14 cellular contexts compared by ENCODE assay signal in genomic region chr6:138571174-138571573, GRCh38.
DNase-seq lines count a peak whose midpoint lies in the region; ATAC-seq and TF ChIP-seq lines count a peak whose summit lies in the region.
"Had no signal": no experiment of that assay in that cellular context is flagged by ENCODE, and none has a peak within 500 bp of the region (broad histone marks: within the 10 kb centered on the region; RNA-seq: fewer than 3 reads in every experiment).

No MANE protein-coding gene starts in this region.

- H3K27ac ChIP-seq in cardiac muscle cell (no peak overlapping the region), lung (ENCODE audit: low read depth in 1 of 2, low read length in 1 of 2) (peak overlapping the region; percentile 41 to 51), tibial nerve (peak overlapping the region in 1 of 4 donors; percentile 64)

- DNase-seq in cardiac muscle cell (ENCODE audit: low read depth in 1 of 2, low spot score in 1 of 2): peak in 1 of 2 donors; percentile 18
- DNase-seq in cardiac septum (ENCODE audit: low spot score): no peak
- DNase-seq in cerebellar cortex (ENCODE audit: low spot score): peak; percentile 46
- no peak for DNase-seq in lung (ENCODE audit: low spot score)
- no peak for DNase-seq in tibial nerve (ENCODE audit: low spot score in 2 of 2)
- DNase-seq in NCI-H2171 treated with DMSO at 0.1 percent for 48 hours (lab: John Stamatoyannopoulos, UW): no peak
- no peak for DNase-seq in mucosa of descending colon
- DNase-seq: activated CD4-positive, alpha-beta T cell treated with anti-CD3 and anti-CD28 coated beads, Interleukin-2, amount 50 U/mL, for 4 hours; activated gamma-delta T cell; HFFc6; Peyer's patch; stimulated activated CD4-positive, alpha-beta T cell treated with anti-CD3 and anti-CD28 coated beads, Interleukin-15, amount 100 ng/mL, for 24 hours; stimulated activated CD8-positive, alpha-beta memory T cell treated with anti-CD3 and anti-CD28 coated beads, Interleukin-4, amount 100 ng/mL, for 48 hours had no signal

- H3K36me3 ChIP-seq in cardiac muscle cell: no peaks in the 10 kb centered on the region
- H3K36me3 ChIP-seq in lung (ENCODE audit: control insufficient read depth in 2 of 2, insufficient read depth in 2 of 2, low read length in 2 of 2): no peaks in the 10 kb centered on the region
- H3K36me3 ChIP-seq in tibial nerve: no peaks in the 10 kb centered on the region
- H3K36me3 ChIP-seq in mucosa of descending colon (ENCODE audit: low read depth): no peaks in the 10 kb centered on the region
- H3K36me3 ChIP-seq: Peyer's patch had no signal

- H3K27me3 ChIP-seq in cardiac muscle cell (no peaks in the 10 kb centered on the region), lung (ENCODE audit: control insufficient read depth, insufficient read depth) (no peaks in the 10 kb centered on the region), tibial nerve (no peaks in the 10 kb centered on the region)
- H3K27me3 ChIP-seq: Peyer's patch had no signal

- TF ChIP-seq POLR2A in tibial nerve (IDR thresholded peaks at IDR 0.05): no peak

- no peak for TF ChIP-seq CTCF in cardiac muscle cell (IDR thresholded peaks at IDR 0.05; ENCODE audit: low read depth, low read length)
- TF ChIP-seq CTCF in lung (IDR thresholded peaks at IDR 0.05; ENCODE audit: control extremely low read depth, extremely low read depth): no peak
- TF ChIP-seq CTCF in tibial nerve (IDR thresholded peaks at IDR 0.05): no peak
- TF ChIP-seq CTCF in mucosa of descending colon (IDR thresholded peaks at IDR 0.05): no peak

- peak overlapping the region; percentile 27 for H3K4me3 ChIP-seq in cardiac muscle cell
- no peak overlapping the region for H3K4me3 ChIP-seq in lung
- peak overlapping the region in 3 of 4 donors; percentile 18 to 45 (median 21) for H3K4me3 ChIP-seq in tibial nerve
- no peak overlapping the region for H3K4me3 ChIP-seq in mucosa of descending colon

- no peak for ATAC-seq in lung (ENCODE audit: insufficient read depth, low FRiP score)
- no peak for ATAC-seq in mucosa of descending colon
- no peak for ATAC-seq in GM21447 (IDR thresholded peaks at IDR 0.05; ENCODE audit: unreplicated experiment)

- H3K9me3 ChIP-seq in cardiac muscle cell (ENCODE audit: low read depth): no peaks in the 10 kb centered on the region
- no peaks in the 10 kb centered on the region for H3K9me3 ChIP-seq in lung (ENCODE audit: control insufficient read depth in 2 of 2, insufficient read depth in 1 of 2, low read length in 1 of 2)
- H3K9me3 ChIP-seq in tibial nerve: no peaks in the 10 kb centered on the region
- H3K9me3 ChIP-seq in mucosa of descending colon: no peaks in the 10 kb centered on the region
- H3K9me3 ChIP-seq: Peyer's patch had no signal

- peaks cover 20% of the 10 kb centered on the region for H3K4me1 ChIP-seq in cardiac muscle cell (ENCODE audit: low read depth)
- H3K4me1 ChIP-seq in lung (ENCODE audit: control insufficient read depth in 2 of 2, insufficient read depth in 2 of 2, low read length in 2 of 2): peaks cover 0 to 2% of the 10 kb centered on the region in 2 donors
- peaks cover 0 to 36% (median 0%) of the 10 kb centered on the region in 4 donors for H3K4me1 ChIP-seq in tibial nerve
- H3K4me1 ChIP-seq in mucosa of descending colon (ENCODE audit: low read depth): no peaks in the 10 kb centered on the region

- intact Hi-C loops in cardiac septum (cut with DNase I): loop anchor here (5.0 kb wide), 2 partner anchors 34 to 144 kb away; no protein-coding TSS in a partner anchor
- intact Hi-C loops in mucosa of descending colon (cut with DNase I, micrococcal nuclease): no loop called here

- no peak for TF ChIP-seq EP300 in tibial nerve (IDR thresholded peaks at IDR 0.05)

- 48 to 70% methylated on average over 6 of the region's 6 CpGs for WGBS in lung, 2 donors
- WGBS in tibial nerve, 2 donors: 30 to 44% methylated on average over 6 of the region's 6 CpGs

Comparison
In these comparisons a context has a peak if more than half of its experiments do, and no peak if none do; other contexts are left out.
1. H3K4me3 ChIP-seq: peak in cardiac muscle cell (single experiment) and tibial nerve (3 of 4); none in lung (single experiment) and mucosa of descending colon (single experiment).